8 cellular contexts compared by ENCODE assay signal in genomic region chr1:165403835-165404482, GRCh38. TPM values are rescaled to one million over a fixed set of nuclear protein-coding genes. Genes with fewer than 3 reads are reported as not detected.
DNase-seq lines count a peak whose midpoint lies in the region; ATAC-seq and TF ChIP-seq lines count a peak whose summit lies in the region.

No MANE protein-coding gene starts in this region.

- H3K27me3 Mint-ChIP-seq in activated CD4-positive, alpha-beta T cell treated with anti-CD3 and anti-CD28 coated beads for 36 hours, result peaks cover 34% of the 10 kb centered on the region
- H3K27me3 Mint-ChIP-seq in activated CD8-positive, alpha-beta T cell treated with anti-CD3 and anti-CD28 coated beads for 36 hours, result peaks cover 33% of the 10 kb centered on the region

- H3K4me3 ChIP-seq in H7 (ENCODE audit: insufficient read depth, low read depth, low read length) (no peak overlapping the region), left ventricle myocardium inferior (no peak overlapping the region), spleen (no peak overlapping the region), MG63 (no peak overlapping the region)

- H3K27ac Mint-ChIP-seq in activated CD4-positive, alpha-beta T cell treated with anti-CD3 and anti-CD28 coated beads for 36 hours, result no peak overlapping the region
- H3K27ac Mint-ChIP-seq in activated CD8-positive, alpha-beta T cell treated with anti-CD3 and anti-CD28 coated beads for 36 hours, result no peak overlapping the region

- H3K9me3 Mint-ChIP-seq in activated CD4-positive, alpha-beta T cell treated with anti-CD3 and anti-CD28 coated beads for 36 hours (ENCODE audit: low read depth), result no peaks in the 10 kb centered on the region
- H3K9me3 Mint-ChIP-seq in activated CD8-positive, alpha-beta T cell treated with anti-CD3 and anti-CD28 coated beads for 36 hours, result no peaks in the 10 kb centered on the region

- H3K27me3 ChIP-seq in H7 (ENCODE audit: control insufficient read depth, insufficient read depth, low read length) (no peaks in the 10 kb centered on the region), left ventricle myocardium inferior (ENCODE audit: low read depth) (peaks cover 12% of the 10 kb centered on the region), spleen (replicated peaks in 1 of 7) (peaks cover 0 to 68% (median 0%) of the 10 kb centered on the region in 7 donors), MG63 (no peaks in the 10 kb centered on the region)

- H3K4me1 Mint-ChIP-seq in activated CD4-positive, alpha-beta T cell treated with anti-CD3 and anti-CD28 coated beads for 36 hours, result no peaks in the 10 kb centered on the region
- no peaks in the 10 kb centered on the region for H3K4me1 Mint-ChIP-seq in activated CD8-positive, alpha-beta T cell treated with anti-CD3 and anti-CD28 coated beads for 36 hours (ENCODE audit: low read depth)

- H3K36me3 ChIP-seq in H7 (replicated peaks; ENCODE audit: control insufficient read depth, insufficient read depth, low read length) (no peaks in the 10 kb centered on the region), left ventricle myocardium inferior (no peaks in the 10 kb centered on the region), spleen (no peaks in the 10 kb centered on the region), MG63 (no peaks in the 10 kb centered on the region)

- no peak overlapping the region for H3K27ac ChIP-seq in left ventricle myocardium inferior (replicated peaks)
- H3K27ac ChIP-seq in spleen, result no peak overlapping the region

- POLR2A ChIA-PET in activated CD4-positive, alpha-beta T cell treated with anti-CD3 and anti-CD28 coated beads for 36 hours (lab: Charles Lee), result no interaction called here
- POLR2A ChIA-PET in activated CD8-positive, alpha-beta T cell treated with anti-CD3 and anti-CD28 coated beads for 36 hours (lab: Charles Lee), result interaction anchor here (1.2 kb wide), 1 partner anchor 180 kb away, joined by 3 read pairs; no protein-coding TSS in a partner anchor

- WGBS in spleen, 5 donors, result 35 to 42% (median 38%) methylated on average over 3 of the region's 3 CpGs

- H3K4me1 ChIP-seq in left ventricle myocardium inferior (peaks cover 6% of the 10 kb centered on the region), spleen (peaks cover 0 to 4% (median 0%) of the 10 kb centered on the region in 6 donors)

- DNase-seq in activated CD4-positive, alpha-beta T cell treated with anti-CD3 and anti-CD28 coated beads for 36 hours, result peak; percentile 58
- no peak for DNase-seq in activated CD4-positive, alpha-beta T cell treated with anti-CD3 and anti-CD28 coated beads, Interleukin-2, amount 50 U/mL, for 4 hours
- peak; percentile 75 for DNase-seq in H7
- peak; percentile 9 for DNase-seq in NCI-H2107 (lab: John Stamatoyannopoulos, UW)
- DNase-seq in activated CD8-positive, alpha-beta T cell treated with anti-CD3 and anti-CD28 coated beads for 36 hours, result peak; percentile 50
- DNase-seq in left ventricle myocardium inferior, result no peak
- no peak for DNase-seq in spleen
- no peak for DNase-seq in MG63

- no peak overlapping the region for H3K4me3 Mint-ChIP-seq in activated CD4-positive, alpha-beta T cell treated with anti-CD3 and anti-CD28 coated beads for 36 hours
- H3K4me3 Mint-ChIP-seq in activated CD8-positive, alpha-beta T cell treated with anti-CD3 and anti-CD28 coated beads for 36 hours, result no peak overlapping the region

- CTCF ChIA-PET in activated CD4-positive, alpha-beta T cell treated with anti-CD3 and anti-CD28 coated beads for 36 hours (lab: Charles Lee), result interaction anchor here (0.7 to 3.9 kb wide), 15 partner anchors 9 to 679 kb away, joined by 3 to 26 read pairs (median 4); partner anchors contain the start of gene TMCO1
- CTCF ChIA-PET in activated CD8-positive, alpha-beta T cell treated with anti-CD3 and anti-CD28 coated beads for 36 hours (lab: Charles Lee), result interaction anchor here (0.6 to 3.8 kb wide), 12 partner anchors 9 to 196 kb away, joined by 3 to 31 read pairs (median 5); no protein-coding TSS in a partner anchor

- intact Hi-C loops in activated CD4-positive, alpha-beta T cell treated with anti-CD3 and anti-CD28 coated beads for 36 hours (cut with DNase I, micrococcal nuclease), result loop anchor here (1.0 kb wide), 1 partner anchor 189 kb away; no protein-coding TSS in a partner anchor
- intact Hi-C loops in activated CD8-positive, alpha-beta T cell treated with anti-CD3 and anti-CD28 coated beads for 36 hours (cut with micrococcal nuclease), result loop anchor here (1.0 kb wide), 1 partner anchor 188 kb away; no protein-coding TSS in a partner anchor
- intact Hi-C loops in left ventricle myocardium inferior (cut with micrococcal nuclease) (no loop called here), spleen (cut with DNase I; ENCODE audit: low total_unique reads) (no loop called here)

- peak; percentile 62 for TF ChIP-seq CTCF in activated CD8-positive, alpha-beta T cell treated with anti-CD3 and anti-CD28 coated beads for 36 hours (IDR thresholded peaks at IDR 0.05)
- TF ChIP-seq CTCF in left ventricle myocardium inferior (IDR thresholded peaks at IDR 0.05; ENCODE audit: borderline replicate concordance) (peak; percentile 82), spleen (IDR thresholded peaks at IDR 0.05 in 8 of 11, conservative IDR thresholded peaks at IDR 0.05 in 3 of 11) (peak in 8 of 11 experiments; percentile 14 to 52 (median 40))

- no peak for TF ChIP-seq POLR2A in spleen (IDR thresholded peaks at IDR 0.05)

- H3K36me3 Mint-ChIP-seq in activated CD4-positive, alpha-beta T cell treated with anti-CD3 and anti-CD28 coated beads for 36 hours (ENCODE audit: low read depth), result no peaks in the 10 kb centered on the region
- no peaks in the 10 kb centered on the region for H3K36me3 Mint-ChIP-seq in activated CD8-positive, alpha-beta T cell treated with anti-CD3 and anti-CD28 coated beads for 36 hours (ENCODE audit: low read depth)

- no peaks in the 10 kb centered on the region for H3K9me3 ChIP-seq in left ventricle myocardium inferior (replicated peaks)
- no peaks in the 10 kb centered on the region for H3K9me3 ChIP-seq in spleen
- H3K9me3 ChIP-seq in MG63, result no peaks in the 10 kb centered on the region

- peak; percentile 83 for ATAC-seq in activated CD4-positive, alpha-beta T cell treated with anti-CD3 and anti-CD28 coated beads for 36 hours
- peak; percentile 75 for ATAC-seq in activated CD8-positive, alpha-beta T cell treated with anti-CD3 and anti-CD28 coated beads for 36 hours

RNA-seq across cellular contexts. Expression of gene RXRG, which starts 41.0 kb away (rescaled TPM):
- under 1 TPM in 1 of 2 experiments, not detected in 1; 0.16 TPM for total RNA-seq in activated CD4-positive, alpha-beta T cell treated with anti-CD3 and anti-CD28 coated beads for 36 hours
- total RNA-seq in H7 (2014; rRNA removed; shearing (Covaris generic)), result 1.1 and 4.1 TPM in 2 replicates
- not detected for total RNA-seq in activated CD8-positive, alpha-beta T cell treated with anti-CD3 and anti-CD28 coated beads for 36 hours
- total RNA-seq in left ventricle myocardium inferior (9.3 TPM), spleen (under 1 TPM in 4 of 7 donors, not detected in 3; 0.34 to 0.98 (median 0.54) TPM)
- under 1 TPM in 2 of 3 donors, not detected in 1; 0.12 to 0.42 TPM for polyA plus RNA-seq in spleen
- total RNA-seq in MG63 (2014; rRNA removed; shearing (Covaris generic); ENCODE audit: low replicate concordance), result 0.47 TPM in 1 of 2 replicates, not detected in the other

RNA-seq across cellular contexts. Expression of gene LMX1A, which starts 47.4 kb away (rescaled TPM):
- not detected for total RNA-seq in activated CD4-positive, alpha-beta T cell treated with anti-CD3 and anti-CD28 coated beads for 36 hours
- 0.59 and 1.5 TPM in 2 replicates for total RNA-seq in H7 (2014; rRNA removed; shearing (Covaris generic))
- not detected for total RNA-seq in activated CD8-positive, alpha-beta T cell treated with anti-CD3 and anti-CD28 coated beads for 36 hours
- total RNA-seq in left ventricle myocardium inferior (0.11 TPM), spleen (not detected)
- polyA plus RNA-seq in spleen, result not detected
- total RNA-seq in MG63 (2014; rRNA removed; shearing (Covaris generic); ENCODE audit: low replicate concordance), result not detected in 2 replicates

Comparison
In these comparisons a context has a peak if more than half of its experiments do, and no peak if none do; other contexts are left out.
1. DNase-seq: peak in activated CD4-positive, alpha-beta T cell treated with anti-CD3 and anti-CD28 coated beads for 36 hours (single experiment), H7 (single experiment), NCI-H2107 (single experiment) and activated CD8-positive, alpha-beta T cell treated with anti-CD3 and anti-CD28 coated beads for 36 hours (single experiment); none in activated CD4-positive, alpha-beta T cell treated with anti-CD3 and anti-CD28 coated beads, Interleukin-2, amount 50 U/mL, for 4 hours (0 of 2), left ventricle myocardium inferior (single experiment), spleen (single experiment) and MG63 (single experiment).
2. intact Hi-C loops: an anchor here in activated CD4-positive, alpha-beta T cell treated with anti-CD3 and anti-CD28 coated beads for 36 hours (1.0 kb wide) and activated CD8-positive, alpha-beta T cell treated with anti-CD3 and anti-CD28 coated beads for 36 hours (1.0 kb wide); none called in left ventricle myocardium inferior and spleen.
3. Peak in every context shown above with its lines, with median percentiles within 50 percentile points of each other: CTCF ChIP-seq.